ENCODE assay signal across 1 cellular context in the genomic region with DNA sequence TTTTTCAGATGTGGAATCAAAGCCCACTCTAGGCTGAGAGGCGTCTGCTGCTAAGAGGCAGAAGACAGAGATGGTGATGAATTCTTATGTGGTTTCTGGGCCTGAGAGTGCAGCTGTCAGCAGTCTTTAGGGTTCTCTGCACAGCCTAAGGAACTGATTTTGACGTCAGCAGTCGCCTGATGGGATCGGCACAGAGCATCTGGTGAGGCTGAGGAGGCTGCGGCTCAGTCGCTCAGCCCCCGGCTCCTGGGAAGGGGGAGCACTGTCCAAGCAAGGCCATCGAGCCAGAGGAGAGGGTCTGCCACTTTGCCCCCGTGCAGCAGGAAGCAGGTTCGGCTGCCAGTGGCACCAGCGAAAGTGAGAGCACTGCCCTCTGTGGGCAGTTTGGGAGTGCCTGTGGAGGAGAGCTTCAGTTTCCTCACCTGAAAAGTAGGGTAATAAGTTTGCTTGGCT.
TF ChIP-seq lines count a peak whose summit lies in the region.

No MANE protein-coding gene starts in this region.

TF ChIP-seq in K562, 482 proteins besides CTCF, POLR2A, EP300 and RAD21 (continued from another document):
- TF ChIP-seq ZHX1 (conservative IDR thresholded peaks at IDR 0.05; ENCODE audit: low read length) (no peak), SMAD1 (IDR thresholded peaks at IDR 0.05; ENCODE audit: low read depth, low read length, partially characterized antibody) (no peak), DACH1 (IDR thresholded peaks at IDR 0.05; ENCODE audit: partially characterized antibody) (no peak)
- TF ChIP-seq, protein P1, sequence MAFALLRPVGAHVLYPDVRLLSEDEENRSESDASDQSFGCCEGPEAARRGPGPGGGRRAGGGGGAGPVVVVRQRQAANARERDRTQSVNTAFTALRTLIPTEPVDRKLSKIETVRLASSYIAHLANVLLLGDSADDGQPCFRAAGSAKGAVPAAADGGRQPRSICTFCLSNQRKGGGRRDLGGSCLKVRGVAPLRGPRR (CRISPR knock-in tag; IDR thresholded peaks at IDR 0.05), result no peak
- TF ChIP-seq, protein P2, sequence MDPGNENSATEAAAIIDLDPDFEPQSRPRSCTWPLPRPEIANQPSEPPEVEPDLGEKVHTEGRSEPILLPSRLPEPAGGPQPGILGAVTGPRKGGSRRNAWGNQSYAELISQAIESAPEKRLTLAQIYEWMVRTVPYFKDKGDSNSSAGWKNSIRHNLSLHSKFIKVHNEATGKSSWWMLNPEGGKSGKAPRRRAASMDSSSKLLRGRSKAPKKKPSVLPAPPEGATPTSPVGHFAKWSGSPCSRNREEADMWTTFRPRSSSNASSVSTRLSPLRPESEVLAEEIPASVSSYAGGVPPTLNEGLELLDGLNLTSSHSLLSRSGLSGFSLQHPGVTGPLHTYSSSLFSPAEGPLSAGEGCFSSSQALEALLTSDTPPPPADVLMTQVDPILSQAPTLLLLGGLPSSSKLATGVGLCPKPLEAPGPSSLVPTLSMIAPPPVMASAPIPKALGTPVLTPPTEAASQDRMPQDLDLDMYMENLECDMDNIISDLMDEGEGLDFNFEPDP (CRISPR knock-in tag; IDR thresholded peaks at IDR 0.05), result no peak
- TF ChIP-seq, protein P3, sequence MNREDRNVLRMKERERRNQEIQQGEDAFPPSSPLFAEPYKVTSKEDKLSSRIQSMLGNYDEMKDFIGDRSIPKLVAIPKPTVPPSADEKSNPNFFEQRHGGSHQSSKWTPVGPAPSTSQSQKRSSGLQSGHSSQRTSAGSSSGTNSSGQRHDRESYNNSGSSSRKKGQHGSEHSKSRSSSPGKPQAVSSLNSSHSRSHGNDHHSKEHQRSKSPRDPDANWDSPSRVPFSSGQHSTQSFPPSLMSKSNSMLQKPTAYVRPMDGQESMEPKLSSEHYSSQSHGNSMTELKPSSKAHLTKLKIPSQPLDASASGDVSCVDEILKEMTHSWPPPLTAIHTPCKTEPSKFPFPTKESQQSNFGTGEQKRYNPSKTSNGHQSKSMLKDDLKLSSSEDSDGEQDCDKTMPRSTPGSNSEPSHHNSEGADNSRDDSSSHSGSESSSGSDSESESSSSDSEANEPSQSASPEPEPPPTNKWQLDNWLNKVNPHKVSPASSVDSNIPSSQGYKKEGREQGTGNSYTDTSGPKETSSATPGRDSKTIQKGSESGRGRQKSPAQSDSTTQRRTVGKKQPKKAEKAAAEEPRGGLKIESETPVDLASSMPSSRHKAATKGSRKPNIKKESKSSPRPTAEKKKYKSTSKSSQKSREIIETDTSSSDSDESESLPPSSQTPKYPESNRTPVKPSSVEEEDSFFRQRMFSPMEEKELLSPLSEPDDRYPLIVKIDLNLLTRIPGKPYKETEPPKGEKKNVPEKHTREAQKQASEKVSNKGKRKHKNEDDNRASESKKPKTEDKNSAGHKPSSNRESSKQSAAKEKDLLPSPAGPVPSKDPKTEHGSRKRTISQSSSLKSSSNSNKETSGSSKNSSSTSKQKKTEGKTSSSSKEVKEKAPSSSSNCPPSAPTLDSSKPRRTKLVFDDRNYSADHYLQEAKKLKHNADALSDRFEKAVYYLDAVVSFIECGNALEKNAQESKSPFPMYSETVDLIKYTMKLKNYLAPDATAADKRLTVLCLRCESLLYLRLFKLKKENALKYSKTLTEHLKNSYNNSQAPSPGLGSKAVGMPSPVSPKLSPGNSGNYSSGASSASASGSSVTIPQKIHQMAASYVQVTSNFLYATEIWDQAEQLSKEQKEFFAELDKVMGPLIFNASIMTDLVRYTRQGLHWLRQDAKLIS (CRISPR knock-in tag; IDR thresholded peaks at IDR 0.05), result no peak
